Comparison of ENCODE assay signal across 16 cellular contexts in genomic region chr3:48125026-48125704, GRCh38.
DNase-seq lines count a peak whose midpoint lies in the region; ATAC-seq and TF ChIP-seq lines count a peak whose summit lies in the region.
"Had no signal": no experiment of that assay in that cellular context is flagged by ENCODE, and none has a peak within 500 bp of the region (broad histone marks: within the 10 kb centered on the region; RNA-seq: fewer than 3 reads in every experiment).

No MANE protein-coding gene starts in this region.

- ATAC-seq in effector memory CD8-positive, alpha-beta T cell (replicated peaks) = no peak

- H3F3A ChIP-seq in neural progenitor cell (ENCODE audit: low read depth) = no peaks in the 10 kb centered on the region

- no peak overlapping the region for H3K4me3 ChIP-seq in Jurkat, Clone E6-1 (ENCODE audit: low read length)
- no peak overlapping the region for H3K4me3 ChIP-seq in neural progenitor cell
- H3K4me3 ChIP-seq: HAP-1, thoracic aorta had no signal

- TF ChIP-seq CTCF in AG09319 (IDR thresholded peaks at IDR 0.05; ENCODE audit: low read depth, low read length) (no peak), neural progenitor cell (IDR thresholded peaks at IDR 0.05) (no peak)

- H3K9me3 ChIP-seq in neural progenitor cell (ENCODE audit: low read depth) = no peaks in the 10 kb centered on the region
- H3K9me3 ChIP-seq: HAP-1, thoracic aorta had no signal

- no peak overlapping the region for H3K4me2 ChIP-seq in neural progenitor cell

- H3K4me1 Mint-ChIP-seq in neural progenitor cell = peaks cover 5% of the 10 kb centered on the region
- H3K4me1 Mint-ChIP-seq in effector memory CD8-positive, alpha-beta T cell (ENCODE audit: low read depth in 2 of 2) = no peaks in the 10 kb centered on the region

- H3K36me3 ChIP-seq in neural progenitor cell = no peaks in the 10 kb centered on the region
- H3K36me3 ChIP-seq: HAP-1, thoracic aorta had no signal

- no peaks in the 10 kb centered on the region for H3K36me3 Mint-ChIP-seq in neural progenitor cell
- no peaks in the 10 kb centered on the region for H3K36me3 Mint-ChIP-seq in effector memory CD8-positive, alpha-beta T cell (ENCODE audit: insufficient read depth)
- H3K36me3 Mint-ChIP-seq: activated naive CD8-positive, alpha-beta T cell had no signal

- H3K27me3 Mint-ChIP-seq in neural progenitor cell (ENCODE audit: insufficient read depth, low read depth) = no peaks in the 10 kb centered on the region
- no peaks in the 10 kb centered on the region for H3K27me3 Mint-ChIP-seq in effector memory CD8-positive, alpha-beta T cell
- H3K27me3 Mint-ChIP-seq: activated naive CD8-positive, alpha-beta T cell had no signal

- no peak overlapping the region for H2AFZ ChIP-seq in neural progenitor cell (replicated peaks)

- DNase-seq in AG09319 (ENCODE audit: extremely low read depth, low read depth) (peak; percentile 94), dedifferentiated amniotic fluid mesenchymal stem cell (ENCODE audit: extremely low spot score) (peak; percentile 82), neural progenitor cell (ENCODE audit: low spot score) (no peak), NCI-H187 (lab: John Stamatoyannopoulos, UW) (no peak), GOT3 (lab: John Stamatoyannopoulos, UW) (no peak), OCI-M2 (lab: John Stamatoyannopoulos, UW; ENCODE audit: unreplicated experiment) (no peak)
- DNase-seq in Jurkat, Clone E6-1 (ENCODE audit: low read depth, low spot score) = peak; percentile 69
- no peak for DNase-seq in effector memory CD8-positive, alpha-beta T cell
- DNase-seq: KBM-7, midbrain, NCI-H2227 treated with DMSO at 0.1 percent for 48 hours, RPMI8226 had no signal

- no peaks in the 10 kb centered on the region for H3K27me3 ChIP-seq in neural progenitor cell

- peaks cover 5% of the 10 kb centered on the region for H3K4me1 ChIP-seq in neural progenitor cell
- H3K4me1 ChIP-seq: HAP-1 had no signal

- no peaks in the 10 kb centered on the region for H3K79me2 ChIP-seq in neural progenitor cell (ENCODE audit: low read depth)

- no peak overlapping the region for H3K9ac ChIP-seq in neural progenitor cell

- H3K4me3 Mint-ChIP-seq in neural progenitor cell = no peak overlapping the region
- no peak overlapping the region for H3K4me3 Mint-ChIP-seq in effector memory CD8-positive, alpha-beta T cell
- H3K4me3 Mint-ChIP-seq: activated naive CD8-positive, alpha-beta T cell had no signal

- peak overlapping the region; percentile 58 for H3K27ac Mint-ChIP-seq in neural progenitor cell
- no peak overlapping the region for H3K27ac Mint-ChIP-seq in effector memory CD8-positive, alpha-beta T cell
- H3K27ac Mint-ChIP-seq: activated naive CD8-positive, alpha-beta T cell had no signal

- no peaks in the 10 kb centered on the region for H3K9me3 Mint-ChIP-seq in neural progenitor cell
- no peaks in the 10 kb centered on the region for H3K9me3 Mint-ChIP-seq in effector memory CD8-positive, alpha-beta T cell

- H3K27ac ChIP-seq in neural progenitor cell = no peak overlapping the region
- H3K27ac ChIP-seq: C4-2B had no signal

- no peaks in the 10 kb centered on the region for H4K20me1 ChIP-seq in neural progenitor cell (ENCODE audit: low read depth)

Comparison
In these comparisons a context has a peak if more than half of its experiments do, and no peak if none do; other contexts are left out.
1. DNase-seq: peak in AG09319 (single experiment), Jurkat, Clone E6-1 (single experiment) and dedifferentiated amniotic fluid mesenchymal stem cell (single experiment); none in neural progenitor cell (single experiment), NCI-H187 (0 of 2), GOT3 (single experiment), effector memory CD8-positive, alpha-beta T cell (0 of 3) and OCI-M2 (single experiment).